ENCODE assay signal across 27 cellular contexts in genomic region chr1:42557230-42557851, GRCh38.
"Had no signal": no experiment of that assay in that cellular context is flagged by ENCODE, and none has a peak within 500 bp of the region (broad histone marks: within the 10 kb centered on the region; RNA-seq: fewer than 3 reads in every experiment).

No MANE protein-coding gene starts in this region.

- H3K36me3 ChIP-seq: WERI-Rb-1 had no signal

- DNase-seq: activated CD4-positive, alpha-beta T cell treated with anti-CD3 and anti-CD28 coated beads for 4 hours; activated CD8-positive, alpha-beta memory T cell treated with anti-CD3 and anti-CD28 coated beads, Interleukin-2, amount 50 U/mL, for 4 hours; activated CD8-positive, alpha-beta T cell treated with anti-CD3 and anti-CD28 coated beads for 36 hours; activated effector memory CD4-positive, alpha-beta T cell treated with Interleukin-2 at 50 U/mL for 16 hours; activated naive CD4-positive, alpha-beta T cell; aorta; Karpas-422; MM.1S; NCI-H1105 treated with DMSO at 0.1 percent for 48 hours; NCI-H1436 treated with DMSO at 0.1 percent for 48 hours; NCI-H187 treated with DMSO at 0.1 percent for 48 hours; NCI-H2081 treated with DMSO at 0.1 percent for 48 hours; NCI-H446 treated with DMSO at 0.1 percent for 48 hours; NCI-H526 treated with DMSO at 0.1 percent for 48 hours; NCI-H82; RPMI8226; T-cell; T-helper 2 cell; T1000; WERI-Rb-1 had no signal

- H3K4me1 Mint-ChIP-seq: activated naive CD4-positive, alpha-beta T cell treated with anti-CD3 and anti-CD28 coated beads, Interleukin-2, amount 50 U/mL, for 24 hours; brain; central memory CD8-positive, alpha-beta T cell; T-cell had no signal

- H3K9me3 Mint-ChIP-seq: activated T-helper 1 cell treated with anti-CD3 and anti-CD28 coated beads, Interleukin-12 subunit alpha, Interleukin-12 subunit beta, Interleukin-2, Interleukin-4 antibody, amounts not matched to agents 30 ng/mL and 10 ng/mL and 1 ng/mL, durations not matched to agents 14 hours and 24 hours and 36 hours; central memory CD8-positive, alpha-beta T cell had no signal

- H3K4me3 ChIP-seq: SK-N-MC had no signal

- H3K27ac ChIP-seq: SK-N-MC, WERI-Rb-1 had no signal

- H3K27ac Mint-ChIP-seq: activated CD8-positive, alpha-beta T cell treated with anti-CD3 and anti-CD28 coated beads for 36 hours; activated naive CD4-positive, alpha-beta T cell treated with anti-CD3 and anti-CD28 coated beads, Interleukin-2, amount 50 U/mL, for 24 hours; activated T-helper 1 cell treated with anti-CD3 and anti-CD28 coated beads, Interleukin-12 subunit alpha, Interleukin-12 subunit beta, Interleukin-2, Interleukin-4 antibody, amounts not matched to agents 30 ng/mL and 10 ng/mL and 1 ng/mL, durations not matched to agents 14 hours and 24 hours and 36 hours; brain; T-cell had no signal

- H3K27me3 Mint-ChIP-seq: activated CD8-positive, alpha-beta T cell treated with anti-CD3 and anti-CD28 coated beads for 36 hours; central memory CD8-positive, alpha-beta T cell; T-cell had no signal

- ATAC-seq: activated CD4-positive, CD25-positive, alpha-beta regulatory T cell treated with anti-CD3 and anti-CD28 coated beads, Interleukin-2, amount 50 U/mL, for 24 hours; activated CD8-positive, alpha-beta T cell treated with anti-CD3 and anti-CD28 coated beads for 36 hours; Right ventricle myocardium inferior; T-cell had no signal

- H3K4me3 Mint-ChIP-seq: activated CD8-positive, alpha-beta T cell treated with anti-CD3 and anti-CD28 coated beads for 36 hours; activated naive CD4-positive, alpha-beta T cell treated with anti-CD3 and anti-CD28 coated beads, Interleukin-2, amount 50 U/mL, for 24 hours; activated T-helper 1 cell treated with anti-CD3 and anti-CD28 coated beads, Interleukin-12 subunit alpha, Interleukin-12 subunit beta, Interleukin-2, Interleukin-4 antibody, amounts not matched to agents 30 ng/mL and 10 ng/mL and 1 ng/mL, durations not matched to agents 14 hours and 24 hours and 36 hours; brain; central memory CD8-positive, alpha-beta T cell; T-cell had no signal
